ENCODE assay signal across 17 cellular contexts in genomic region chr9:107431461-107431860, GRCh38. TPM values are rescaled to one million over a fixed set of nuclear protein-coding genes. Genes with fewer than 3 reads are reported as not detected.
A peak's percentile ranks its signal among the peaks of the same experiment; 100 is the strongest.
DNase-seq lines count a peak whose midpoint lies in the region; TF ChIP-seq lines count a peak whose summit lies in the region.
"Had no signal": no experiment of that assay in that cellular context is flagged by ENCODE, and none has a peak within 500 bp of the region (broad histone marks: within the 10 kb centered on the region; RNA-seq: fewer than 3 reads in every experiment).

No MANE protein-coding gene starts in this region.

- H4K91ac ChIP-seq in neuronal stem cell (ENCODE audit: low read depth, low read length, poor library complexity), result no peak overlapping the region

- TF ChIP-seq CTCF in C4-2B (conservative IDR thresholded peaks at IDR 0.05), result no peak
- no peak for TF ChIP-seq CTCF in brain microvascular endothelial cell (IDR thresholded peaks at IDR 0.05; ENCODE audit: low read depth, low read length, missing control alignments)

- H2BK15ac ChIP-seq in neuronal stem cell (ENCODE audit: low read length), result no peak overlapping the region

- H3K4me1 ChIP-seq in neuronal stem cell (ENCODE audit: control insufficient read depth in 2 of 2, insufficient read depth in 1 of 2, low read depth in 1 of 2, low read length in 2 of 2), result no peaks in the 10 kb centered on the region
- H3K4me1 ChIP-seq: Caco-2 had no signal

- H3K4me2 ChIP-seq in neuronal stem cell (ENCODE audit: insufficient read depth, low read length, poor library complexity, severe bottlenecking), result no peak overlapping the region

- H4K8ac ChIP-seq in neuronal stem cell (ENCODE audit: low read depth, low read length), result no peak overlapping the region

- H2BK5ac ChIP-seq in neuronal stem cell (ENCODE audit: low read length), result no peak overlapping the region

- H3K4me3 ChIP-seq in brain microvascular endothelial cell (ENCODE audit: low read depth, low read length), result no peak overlapping the region
- no peak overlapping the region for H3K4me3 ChIP-seq in neuronal stem cell (ENCODE audit: low read length in 2 of 2)

- DNase-seq in brain microvascular endothelial cell (peak; percentile 23), neuronal stem cell (ENCODE audit: low spot score) (no peak), cortex of kidney (lab: John Stamatoyannopoulos, UW) (no peak), NCI-H128 (lab: John Stamatoyannopoulos, UW; ENCODE audit: unreplicated experiment) (no peak), NCI-H524 (lab: John Stamatoyannopoulos, UW) (no peak), SKM-1 treated with dmso at 0.1 percent for 144 hours (lab: John Stamatoyannopoulos, UW; ENCODE audit: unreplicated experiment) (no peak)
- DNase-seq: 8988T; C1 segment of cervical spinal cord; Caco-2; CD4-positive, CD25-positive, alpha-beta regulatory T cell; CD8-positive, alpha-beta T cell; DMS153; DND-41; GOT3; H7; HCEC 1CT had no signal

- no peak overlapping the region for H3K23ac ChIP-seq in neuronal stem cell (ENCODE audit: low read depth, low read length, poor library complexity)

- no peaks in the 10 kb centered on the region for H3K27me3 ChIP-seq in brain microvascular endothelial cell (replicated peaks)
- H3K27me3 ChIP-seq in neuronal stem cell (ENCODE audit: control insufficient read depth in 3 of 3, insufficient read depth in 3 of 3, low read depth in 1 of 3, low read length in 3 of 3), result peaks cover 0 to 3% (median 0%) of the 10 kb centered on the region in 3 experiments

- no peaks in the 10 kb centered on the region for H3K79me1 ChIP-seq in neuronal stem cell (ENCODE audit: low read depth, low read length)

- WGBS in neuronal stem cell (ENCODE audit: extremely low coverage in 2 of 2, insufficient read length in 2 of 2, insufficient replicate concordance in 1 of 2), 2 donors, result no CpG with 5 or more reads among the region's 4 CpGs

- no peak overlapping the region for H2AK5ac ChIP-seq in neuronal stem cell (ENCODE audit: low read depth, low read length)

- no peaks in the 10 kb centered on the region for H3K9me3 ChIP-seq in neuronal stem cell (replicated peaks in 1 of 2; ENCODE audit: control insufficient read depth in 2 of 2, insufficient read depth in 1 of 2, low read depth in 1 of 2, low read length in 2 of 2)
- H3K9me3 ChIP-seq: Caco-2 had no signal

- in situ Hi-C loops in brain microvascular endothelial cell (cut with HindIII; ENCODE audit: low pct_ligation_motif_present, low sequenced_read_pairs), result no loop called here

- H2BK12ac ChIP-seq in neuronal stem cell (ENCODE audit: low read length), result no peak overlapping the region

- H3K9ac ChIP-seq in neuronal stem cell (ENCODE audit: low read depth, low read length, poor library complexity), result no peak overlapping the region

- no peak overlapping the region for H2BK120ac ChIP-seq in neuronal stem cell (ENCODE audit: low read depth, low read length)

- no peak overlapping the region for H3K4ac ChIP-seq in neuronal stem cell (ENCODE audit: low read length)

- H3K14ac ChIP-seq in neuronal stem cell (ENCODE audit: low read length), result peak overlapping the region; percentile 9

- no peaks in the 10 kb centered on the region for H3K36me3 ChIP-seq in brain microvascular endothelial cell (replicated peaks)
- H3K36me3 ChIP-seq in neuronal stem cell (replicated peaks in 1 of 2; ENCODE audit: control insufficient read depth in 2 of 2, insufficient read depth in 2 of 2, low read length in 2 of 2), result no peaks in the 10 kb centered on the region

- H2AFZ ChIP-seq in neuronal stem cell (ENCODE audit: low read length), result no peak overlapping the region

- H3K27ac ChIP-seq in C4-2B (peak overlapping the region; percentile 99), brain microvascular endothelial cell (no peak overlapping the region), neuronal stem cell (replicated peaks; ENCODE audit: low read length) (no peak overlapping the region)

- H3K18ac ChIP-seq in neuronal stem cell (ENCODE audit: low read length), result no peak overlapping the region

RNA-seq across cellular contexts. Expression of gene KLF4, which starts 58.1 kb away (rescaled TPM):
- polyA plus RNA-seq in neuronal stem cell (2013, experiment 1 of 2), result 1.1 TPM
- 1.2 TPM for polyA plus RNA-seq in neuronal stem cell (2013, experiment 2 of 2)
